ENCODE assay signal across 1 cellular context in genomic region chr14:68349900-68350323, GRCh38.
TF ChIP-seq lines count a peak whose summit lies in the region.

No MANE protein-coding gene starts in this region.

TF ChIP-seq in HEK293, 187 proteins besides CTCF, POLR2A, EP300 and RAD21 (continued from another document):
- no peak for TF ChIP-seq ZNF335 (tag by site-specific recombination; conservative IDR thresholded peaks at IDR 0.05)
- TF ChIP-seq ZNF571 (tag by site-specific recombination; IDR thresholded peaks at IDR 0.05) = no peak
- no peak for TF ChIP-seq ZNF626 (tag by site-specific recombination; IDR thresholded peaks at IDR 0.05)
- no peak for TF ChIP-seq ZNF362 (tag by site-specific recombination; IDR thresholded peaks at IDR 0.05)
- no peak for TF ChIP-seq ZFP69B (tag by site-specific recombination; IDR thresholded peaks at IDR 0.05)
- TF ChIP-seq ZNF302 (tag by site-specific recombination; IDR thresholded peaks at IDR 0.05; ENCODE audit: low read depth) = no peak
- no peak for TF ChIP-seq MZF1 (tag by site-specific recombination; IDR thresholded peaks at IDR 0.05; ENCODE audit: borderline replicate concordance)
